ENCODE assay signal across 27 cellular contexts in the genomic region with DNA sequence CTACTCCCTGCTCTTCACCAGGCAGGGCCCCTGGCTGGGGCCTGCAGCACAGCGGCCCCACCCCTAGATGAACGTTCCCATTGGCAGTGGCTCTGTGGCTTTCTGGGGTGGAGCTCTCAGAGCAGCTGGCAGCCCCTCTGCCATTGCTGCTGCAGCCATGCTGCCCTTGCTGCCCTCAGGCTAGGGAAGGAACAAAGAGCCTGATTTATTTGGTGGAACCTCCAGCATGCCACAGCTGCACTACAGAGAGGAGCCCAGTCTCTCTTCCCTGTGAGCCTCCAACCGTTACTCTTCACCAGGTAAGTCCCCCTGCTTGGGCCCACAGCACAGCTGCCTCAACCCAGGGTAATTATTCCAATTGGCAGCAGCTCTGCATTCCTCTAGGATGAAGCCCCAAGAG. TPM values are rescaled to one million over a fixed set of nuclear protein-coding genes. Genes with fewer than 3 reads are reported as not detected.
A peak's percentile ranks its signal among the peaks of the same experiment; 100 is the strongest.
DNase-seq lines count a peak whose midpoint lies in the region; FAIRE-seq and TF ChIP-seq lines count a peak whose summit lies in the region.
"Had no signal": no experiment of that assay in that cellular context is flagged by ENCODE, and none has a peak within 500 bp of the region (broad histone marks: within the 10 kb centered on the region; RNA-seq: fewer than 3 reads in every experiment).

No MANE protein-coding gene starts in this region.

- POLR2A ChIA-PET in H1 (lab: Charles Lee; ENCODE audit: partially characterized antibody), result no interaction called here

- no peak overlapping the region for H3K27ac ChIP-seq in H1 (ENCODE audit: low read depth, low read length)
- H3K27ac ChIP-seq in spleen, result no peak overlapping the region
- H3K27ac ChIP-seq: 22Rv1, RWPE1, SK-N-MC had no signal

- H4K91ac ChIP-seq in H1 (replicated peaks; ENCODE audit: insufficient read length, low read length), result no peak overlapping the region

- H3K4me3 ChIP-seq in H1 (ENCODE audit: extremely low read depth in 1 of 4, insufficient read depth in 2 of 4, low read depth in 3 of 4, low read length in 4 of 4), result no peak overlapping the region
- no peak overlapping the region for H3K4me3 ChIP-seq in spleen
- H3K4me3 ChIP-seq: GM12878, SK-N-MC had no signal

- peaks cover 65% of the 10 kb centered on the region in 2 experiments for H3K9me3 ChIP-seq in H1 (ENCODE audit: insufficient read depth in 2 of 2, low read depth in 1 of 2, low read length in 1 of 2)
- H3K9me3 ChIP-seq in spleen, result peaks cover 0 to 3% (median 0%) of the 10 kb centered on the region in 8 donors

- H3K36me3 ChIP-seq in H1 (ENCODE audit: control insufficient read depth in 2 of 4, insufficient read depth in 4 of 4, low read length in 3 of 4), result no peaks in the 10 kb centered on the region
- no peaks in the 10 kb centered on the region for H3K36me3 ChIP-seq in spleen

- H2BK120ac ChIP-seq in H1 (replicated peaks; ENCODE audit: low read depth, low read length), result no peak overlapping the region

- H3K56ac ChIP-seq in H1 (replicated peaks; ENCODE audit: insufficient read length, low read depth, low read length), result no peak overlapping the region

- H3K27me3 ChIP-seq in H1 (replicated peaks in 1 of 4; ENCODE audit: control insufficient read depth in 3 of 4, extremely low read depth in 1 of 4, insufficient read depth in 3 of 4, low read length in 3 of 4) (no peaks in the 10 kb centered on the region), spleen (replicated peaks in 1 of 7) (peaks cover 0 to 23% (median 0%) of the 10 kb centered on the region in 7 donors)

- no peak overlapping the region for H2BK20ac ChIP-seq in H1 (ENCODE audit: low read length)

- H4K8ac ChIP-seq in H1 (ENCODE audit: extremely low read depth, insufficient read depth, low read length), result peak overlapping the region; percentile 51; the same call in 1 of the 2 replicates

- WGBS in H1 (ENCODE audit: extremely low coverage in 1 of 2, insufficient coverage in 1 of 2, insufficient read length in 1 of 2, insufficient replicate concordance in 2 of 2, low coverage in 1 of 2, low lambda C conversion rate in 2 of 2, missing lambda C conversion rate in 1 of 2), 2 experiments, result 100% methylated on average over 3 of the region's 3 CpGs; no CpG with 5 or more reads in 1 of the 2 experiments
- WGBS in spleen, 5 donors, result 40 to 58% (median 48%) methylated on average over 1 to 3 of the region's 3 CpGs

- H2AK5ac ChIP-seq in H1 (ENCODE audit: low read depth, low read length), result no peak overlapping the region

- no peak overlapping the region for H2BK12ac ChIP-seq in H1 (ENCODE audit: low read depth, low read length)

- DNase-seq in NCI-H526 (lab: John Stamatoyannopoulos, UW), result peak; percentile 13 to 29
- DNase-seq in NCI-H526 treated with DMSO at 0.1 percent for 48 hours (lab: John Stamatoyannopoulos, UW), result no peak
- DNase-seq in RPMI7951 (ENCODE audit: low read depth), result peak; percentile 72
- DNase-seq in H1 (ENCODE audit: low read depth in 1 of 2, low spot score in 2 of 2), result no peak
- peak; percentile 24 for DNase-seq in spleen
- no peak for DNase-seq in posterior cingulate gyrus
- no peak for DNase-seq in ecto neural progenitor cell (ENCODE audit: low spot score)
- no peak for DNase-seq in EL
- DNase-seq: CD4-positive, CD25-positive, alpha-beta regulatory T cell; Kasumi-1; NCI-H1092 treated with DMSO at 0.1 percent for 48 hours; NCI-H1436; NCI-H187; NCI-H2081 treated with DMSO at 0.1 percent for 48 hours; NCI-H2171; NCI-H226; NCI-H510A; SHP77 had no signal

- no peak overlapping the region for H4K5ac ChIP-seq in H1 (ENCODE audit: insufficient read length, low read depth, low read length)

- TF ChIP-seq EP300 in H1 (IDR thresholded peaks at IDR 0.05; ENCODE audit: borderline replicate concordance in 1 of 2, low read depth in 2 of 2, low read length in 2 of 2), result no peak

- H3K23me2 ChIP-seq in H1 (ENCODE audit: low read depth, low read length), result no peaks in the 10 kb centered on the region

- TF ChIP-seq RAD21 in H1 (IDR thresholded peaks at IDR 0.05 in 1 of 2, conservative IDR thresholded peaks at IDR 0.05 in 1 of 2; ENCODE audit: low read depth in 2 of 2, low read length in 2 of 2), result no peak

- H3K4me1 ChIP-seq in H1 (replicated peaks in 1 of 4; ENCODE audit: control insufficient read depth in 3 of 4, insufficient read depth in 4 of 4, low read length in 3 of 4) (no peaks in the 10 kb centered on the region), spleen (no peaks in the 10 kb centered on the region)

- H3K23ac ChIP-seq in H1 (ENCODE audit: insufficient read length), result no peak overlapping the region

- H3K79me1 ChIP-seq in H1 (ENCODE audit: low read depth, low read length), result no peaks in the 10 kb centered on the region

- H3K4me2 ChIP-seq in H1 (ENCODE audit: insufficient read depth in 1 of 2, low read depth in 2 of 2, low read length in 2 of 2), result no peak overlapping the region

- intact Hi-C loops in spleen (cut with DNase I; ENCODE audit: low total_unique reads), result no loop called here
- intact Hi-C loops in posterior cingulate gyrus (cut with DNase I), result no loop called here

- H3K18ac ChIP-seq in H1 (ENCODE audit: extremely low read depth, low read length), result no peak overlapping the region

- no peaks in the 10 kb centered on the region for H3K79me2 ChIP-seq in H1 (ENCODE audit: control insufficient read depth in 1 of 2, insufficient read depth in 2 of 2, low read length in 2 of 2)

- no peak overlapping the region for H3K9ac ChIP-seq in H1 (replicated peaks in 1 of 4; ENCODE audit: extremely low read depth in 1 of 4, low read depth in 3 of 4, low read length in 3 of 4)

- H3K4ac ChIP-seq in H1 (replicated peaks; ENCODE audit: insufficient read length, low read depth, low read length), result no peak overlapping the region

- TF ChIP-seq CTCF in H1 (IDR thresholded peaks at IDR 0.05; ENCODE audit: control extremely low read depth in 1 of 3, insufficient read depth in 1 of 3, low read depth in 1 of 3, low read length in 3 of 3) (no peak), spleen (IDR thresholded peaks at IDR 0.05 in 8 of 11, conservative IDR thresholded peaks at IDR 0.05 in 3 of 11) (no peak)

- CTCF ChIA-PET in H1 (lab: Charles Lee; ENCODE audit: partially characterized antibody), result interaction anchor here (3.1 kb wide), 1 partner anchor 12 kb away, joined by 16 read pairs; no protein-coding TSS in a partner anchor

- no peak for FAIRE-seq in H1 (lab: Jason Lieb, UNC)
- FAIRE-seq: G401.6, GM12878 had no signal

- H2BK15ac ChIP-seq in H1 (ENCODE audit: low read length), result no peak overlapping the region

- H4K20me1 ChIP-seq in H1 (replicated peaks in 1 of 2; ENCODE audit: control insufficient read depth in 1 of 2, insufficient read depth in 2 of 2, low read length in 2 of 2), result no peaks in the 10 kb centered on the region

- H3K14ac ChIP-seq in H1 (ENCODE audit: insufficient read length), result no peak overlapping the region

- H2AFZ ChIP-seq in H1 (ENCODE audit: low read length), result no peak overlapping the region

- H2BK5ac ChIP-seq in H1 (ENCODE audit: low read depth, low read length), result no peak overlapping the region

- TF ChIP-seq POLR2A in H1 (IDR thresholded peaks at IDR 0.05; ENCODE audit: control extremely low read depth in 1 of 2, low read depth in 2 of 2, low read length in 2 of 2), result no peak
- TF ChIP-seq POLR2A in spleen (IDR thresholded peaks at IDR 0.05), result no peak

RNA-seq across cellular contexts. Expression of a gene that starts 5.7 kb away (rescaled TPM):
- not detected in 2 replicates for total RNA-seq in RPMI7951 (2014; rRNA removed; shearing (Covaris generic))
- total RNA-seq in H1 (2021; fragmentation: NEBNext Ultra II Directional; extraction: Animal tissue kit (Norgen Biotek cat#: 25700)), result not detected in 2 replicates
- polyA plus RNA-seq in H1 (2011; rRNA removed) (0.05 TPM in 1 of 2 replicates, not detected in the other), spleen (1 to 10 TPM in 1 of 3 donors, under 1 TPM in 2; 0.27 to 1.6 (median 0.30) TPM)
- polyA plus RNA-seq in H1 (2011; cell fraction: cytosol; rRNA removed), result 0.09 TPM
- 0.31 TPM for polyA plus RNA-seq in H1 (2011; cell fraction: nucleus; rRNA removed)
- polyA plus RNA-seq in H1 (2012, experiment 1 of 2), result not detected in 4 replicates
- polyA plus RNA-seq in H1 (2012, experiment 2 of 2), result not detected
- polyA plus RNA-seq in H1 (2013, experiment 1 of 2), result 0.34 TPM
- polyA plus RNA-seq in H1 (2013, experiment 2 of 2), result 0.28 TPM
- polyA minus RNA-seq in H1 (2011; rRNA and poly(A)+ RNA removed), result not detected in 2 replicates
- not detected for polyA minus RNA-seq in H1 (2011; cell fraction: cytosol; rRNA and poly(A)+ RNA removed)
- 1.2 TPM for polyA minus RNA-seq in H1 (2011; cell fraction: nucleus; rRNA and poly(A)+ RNA removed)
- 1 to 10 TPM in 6 of 7 donors, under 1 TPM in 1; 0.91 to 5.8 (median 3.6) TPM for total RNA-seq in spleen
- total RNA-seq: CD4-positive, CD25-positive, alpha-beta regulatory T cell; H4; M059J had no signal
- polyA plus RNA-seq: BJ; CD4-positive, CD25-positive, alpha-beta regulatory T cell had no signal

RNA-seq across cellular contexts. Expression of a gene that starts 24.1 kb away (rescaled TPM):
- not detected in 2 replicates for total RNA-seq in RPMI7951 (2014; rRNA removed; shearing (Covaris generic))
- total RNA-seq in H1 (2021; fragmentation: NEBNext Ultra II Directional; extraction: Animal tissue kit (Norgen Biotek cat#: 25700)), result not detected in 2 replicates
- not detected in 2 replicates for polyA plus RNA-seq in H1 (2011; rRNA removed)
- not detected for polyA plus RNA-seq in H1 (2011; cell fraction: cytosol; rRNA removed)
- not detected for polyA plus RNA-seq in H1 (2011; cell fraction: nucleus; rRNA removed)
- not detected in 4 replicates for polyA plus RNA-seq in H1 (2012, experiment 1 of 2)
- polyA plus RNA-seq in H1 (2012, experiment 2 of 2), result not detected
- polyA plus RNA-seq in H1 (2013, experiment 1 of 2), result not detected
- not detected for polyA plus RNA-seq in H1 (2013, experiment 2 of 2)
- not detected in 2 replicates for polyA minus RNA-seq in H1 (2011; rRNA and poly(A)+ RNA removed)
- polyA minus RNA-seq in H1 (2011; cell fraction: cytosol; rRNA and poly(A)+ RNA removed), result not detected
- not detected for polyA minus RNA-seq in H1 (2011; cell fraction: nucleus; rRNA and poly(A)+ RNA removed)
- 10 to 100 TPM in 3 of 7 donors, 1 to 10 TPM in 4; 4.0 to 65.1 (median 7.0) TPM for total RNA-seq in spleen
- 1 to 10 TPM; 2.0 to 5.3 (median 2.4) TPM for polyA plus RNA-seq in spleen
- total RNA-seq: CD4-positive, CD25-positive, alpha-beta regulatory T cell; H4; M059J had no signal
- polyA plus RNA-seq: BJ had no signal

RNA-seq across cellular contexts. Expression of a gene that starts 45.4 kb away (rescaled TPM):
- 11.3 and 11.8 TPM in 2 replicates for total RNA-seq in RPMI7951 (2014; rRNA removed; shearing (Covaris generic))
- 11.0 and 11.1 TPM in 2 replicates for total RNA-seq in H1 (2021; fragmentation: NEBNext Ultra II Directional; extraction: Animal tissue kit (Norgen Biotek cat#: 25700))
- polyA plus RNA-seq in H1 (2011; rRNA removed), result 1.5 and 1.7 TPM in 2 replicates
- 2.1 TPM for polyA plus RNA-seq in H1 (2011; cell fraction: cytosol; rRNA removed)
- polyA plus RNA-seq in H1 (2011; cell fraction: nucleus; rRNA removed), result 3.1 TPM
- 6.7 to 9.4 TPM (median 7.9 TPM) in 4 replicates for polyA plus RNA-seq in H1 (2012, experiment 1 of 2)
- 1.1 TPM for polyA plus RNA-seq in H1 (2012, experiment 2 of 2)
- 2.9 TPM for polyA plus RNA-seq in H1 (2013, experiment 1 of 2)
- 3.7 TPM for polyA plus RNA-seq in H1 (2013, experiment 2 of 2)
- 6.1 and 7.5 TPM in 2 replicates for polyA minus RNA-seq in H1 (2011; rRNA and poly(A)+ RNA removed)
- 3.2 TPM for polyA minus RNA-seq in H1 (2011; cell fraction: cytosol; rRNA and poly(A)+ RNA removed)
- polyA minus RNA-seq in H1 (2011; cell fraction: nucleus; rRNA and poly(A)+ RNA removed), result 6.5 TPM
- total RNA-seq in spleen, result 10 to 100 TPM; 10.5 to 24.4 (median 18.4) TPM
- polyA plus RNA-seq in spleen, result 1 to 10 TPM; 1.8 to 4.2 (median 2.0) TPM

RNA-seq across cellular contexts. Expression of a gene that starts 47.4 kb away (rescaled TPM):
- not detected in 2 replicates for total RNA-seq in RPMI7951 (2014; rRNA removed; shearing (Covaris generic))
- not detected in 2 replicates for total RNA-seq in H1 (2021; fragmentation: NEBNext Ultra II Directional; extraction: Animal tissue kit (Norgen Biotek cat#: 25700))
- polyA plus RNA-seq in H1 (2011; rRNA removed) (not detected in 2 replicates), spleen (not detected)
- polyA plus RNA-seq in H1 (2011; cell fraction: cytosol; rRNA removed), result not detected
- not detected for polyA plus RNA-seq in H1 (2011; cell fraction: nucleus; rRNA removed)
- polyA plus RNA-seq in H1 (2012, experiment 1 of 2), result not detected in 4 replicates
- not detected for polyA plus RNA-seq in H1 (2012, experiment 2 of 2)
- polyA plus RNA-seq in H1 (2013, experiment 1 of 2), result not detected
- not detected for polyA plus RNA-seq in H1 (2013, experiment 2 of 2)
- polyA minus RNA-seq in H1 (2011; rRNA and poly(A)+ RNA removed), result not detected in 2 replicates
- not detected for polyA minus RNA-seq in H1 (2011; cell fraction: cytosol; rRNA and poly(A)+ RNA removed)
- not detected for polyA minus RNA-seq in H1 (2011; cell fraction: nucleus; rRNA and poly(A)+ RNA removed)
- total RNA-seq in spleen, result not detected
- total RNA-seq: CD4-positive, CD25-positive, alpha-beta regulatory T cell; GM12878; H4; M059J had no signal
- polyA plus RNA-seq: BJ; CD4-positive, CD25-positive, alpha-beta regulatory T cell; GM12878; IgD-negative memory B cell had no signal

Comparison
In these comparisons a context has a peak if more than half of its experiments do, and no peak if none do; other contexts are left out.
1. DNase-seq: peak in NCI-H526 (2 of 2), RPMI7951 (single experiment) and spleen (single experiment); none in NCI-H526 treated with DMSO at 0.1 percent for 48 hours (single experiment), H1 (0 of 2), posterior cingulate gyrus (0 of 10), ecto neural progenitor cell (single experiment) and EL (single experiment).